15 cellular contexts compared by ENCODE assay signal in genomic region chr9:122819326-122819725, GRCh38. TPM values are rescaled to one million over a fixed set of nuclear protein-coding genes. Genes with fewer than 3 reads are reported as not detected.
DNase-seq lines count a peak whose midpoint lies in the region; ATAC-seq, FAIRE-seq and TF ChIP-seq lines count a peak whose summit lies in the region.
"Had no signal": no experiment of that assay in that cellular context is flagged by ENCODE, and none has a peak within 500 bp of the region (broad histone marks: within the 10 kb centered on the region; RNA-seq: fewer than 3 reads in every experiment).

No MANE protein-coding gene starts in this region.

- H3K9me3 ChIP-seq in A549 (no peaks in the 10 kb centered on the region), neural progenitor cell (ENCODE audit: low read depth) (no peaks in the 10 kb centered on the region), Karpas-422 (ENCODE audit: low read length) (no peaks in the 10 kb centered on the region)
- H3K9me3 ChIP-seq in naive thymus-derived CD4-positive, alpha-beta T cell (ENCODE audit: control insufficient read depth in 2 of 3, low read length in 3 of 3), result no peaks in the 10 kb centered on the region
- H3K9me3 ChIP-seq: body of pancreas had no signal

- H3K4me1 ChIP-seq in A549, result peaks cover 18% of the 10 kb centered on the region; the same call in 2 of the 3 replicates
- peaks cover 12 to 18% of the 10 kb centered on the region in 2 donors for H3K4me1 ChIP-seq in naive thymus-derived CD4-positive, alpha-beta T cell (ENCODE audit: control insufficient read depth in 2 of 2, insufficient read depth in 2 of 2, low read length in 2 of 2)
- H3K4me1 ChIP-seq in neural progenitor cell, result no peaks in the 10 kb centered on the region
- peaks cover 38% of the 10 kb centered on the region for H3K4me1 ChIP-seq in Karpas-422 (ENCODE audit: low read length)

- H3K4me3 ChIP-seq in A549 (no peak overlapping the region), neural progenitor cell (no peak overlapping the region), Karpas-422 (ENCODE audit: low read length) (no peak overlapping the region)
- H3K4me3 ChIP-seq in naive thymus-derived CD4-positive, alpha-beta T cell (ENCODE audit: low read length), result no peak overlapping the region
- H3K4me3 ChIP-seq: body of pancreas had no signal

- H3K4me3 Mint-ChIP-seq in naive thymus-derived CD4-positive, alpha-beta T cell, result no peak overlapping the region
- no peak overlapping the region for H3K4me3 Mint-ChIP-seq in activated naive CD8-positive, alpha-beta T cell treated with anti-CD3 and anti-CD28 coated beads for 36 hours
- no peak overlapping the region for H3K4me3 Mint-ChIP-seq in neural progenitor cell
- H3K4me3 Mint-ChIP-seq: natural killer cell had no signal

- TF ChIP-seq POLR2A in A549 (IDR thresholded peaks at IDR 0.05; ENCODE audit: low read length), result no peak
- no peak for TF ChIP-seq POLR2A in H54 (IDR thresholded peaks at IDR 0.05; ENCODE audit: low read depth, low read length)

- peak overlapping the region; percentile 7 to 74 (median 43) for H3K27ac Mint-ChIP-seq in naive thymus-derived CD4-positive, alpha-beta T cell
- no peak overlapping the region for H3K27ac Mint-ChIP-seq in activated naive CD8-positive, alpha-beta T cell treated with anti-CD3 and anti-CD28 coated beads for 36 hours
- H3K27ac Mint-ChIP-seq in neural progenitor cell, result no peak overlapping the region

- WGBS in A549 (ENCODE audit: missing lambda C conversion rate), result 38% methylated on average over 3 of the region's 3 CpGs

- TF ChIP-seq EP300 in A549 (IDR thresholded peaks at IDR 0.05), result no peak

- H3K79me2 ChIP-seq in neural progenitor cell (ENCODE audit: low read depth) (peaks cover 11% of the 10 kb centered on the region), Karpas-422 (ENCODE audit: low read length) (peaks cover 35% of the 10 kb centered on the region)

- peaks cover 2 to 27% (median 10%) of the 10 kb centered on the region in 5 donors for H3K36me3 Mint-ChIP-seq in naive thymus-derived CD4-positive, alpha-beta T cell
- H3K36me3 Mint-ChIP-seq in activated naive CD8-positive, alpha-beta T cell treated with anti-CD3 and anti-CD28 coated beads for 36 hours, result peaks cover 23% of the 10 kb centered on the region
- H3K36me3 Mint-ChIP-seq in neural progenitor cell, result peaks cover 25% of the 10 kb centered on the region
- H3K36me3 Mint-ChIP-seq: natural killer cell had no signal

- no peaks in the 10 kb centered on the region for H3K27me3 Mint-ChIP-seq in naive thymus-derived CD4-positive, alpha-beta T cell
- no peaks in the 10 kb centered on the region for H3K27me3 Mint-ChIP-seq in activated naive CD8-positive, alpha-beta T cell treated with anti-CD3 and anti-CD28 coated beads for 36 hours
- no peaks in the 10 kb centered on the region for H3K27me3 Mint-ChIP-seq in neural progenitor cell (ENCODE audit: insufficient read depth, low read depth)

- H3K27me3 ChIP-seq in naive thymus-derived CD4-positive, alpha-beta T cell (ENCODE audit: control insufficient read depth in 2 of 2, insufficient read depth in 2 of 2, low read length in 2 of 2), result no peaks in the 10 kb centered on the region
- H3K27me3 ChIP-seq in neural progenitor cell, result no peaks in the 10 kb centered on the region
- no peaks in the 10 kb centered on the region for H3K27me3 ChIP-seq in Karpas-422 (ENCODE audit: low read length)
- H3K27me3 ChIP-seq: body of pancreas had no signal

- FAIRE-seq in A549 (lab: Jason Lieb, UNC) (no peak), H54 (lab: Jason Lieb, UNC) (peak; percentile 66)
- FAIRE-seq: GM18507 had no signal

- TF ChIP-seq CTCF in A549 (IDR thresholded peaks at IDR 0.05) (no peak), neural progenitor cell (IDR thresholded peaks at IDR 0.05) (no peak)

- no peak for TF ChIP-seq RAD21 in A549 (conservative IDR thresholded peaks at IDR 0.05 in 1 of 2, IDR thresholded peaks at IDR 0.05 in 1 of 2)

- no peak overlapping the region for H2AFZ ChIP-seq in neural progenitor cell (replicated peaks)
- no peak overlapping the region for H2AFZ ChIP-seq in Karpas-422 (ENCODE audit: low read length)

- DNase-seq in A549 (ENCODE audit: low read depth in 1 of 2, low spot score in 1 of 2) (no peak), H54 (ENCODE audit: insufficient read length, low spot score) (no peak), dermis blood vessel endothelial cell (peak; percentile 89), neural progenitor cell (ENCODE audit: low spot score) (no peak), Karpas-422 (no peak), SIG-M5 treated with dmso at 0.1 percent for 504 hours (lab: John Stamatoyannopoulos, UW; ENCODE audit: unreplicated experiment) (no peak)
- no peak for DNase-seq in naive thymus-derived CD4-positive, alpha-beta T cell
- no peak for DNase-seq in activated naive CD8-positive, alpha-beta T cell treated with anti-CD3 and anti-CD28 coated beads for 36 hours
- DNase-seq: body of pancreas, natural killer cell, NCI-H345, small intestine had no signal

- no peaks in the 10 kb centered on the region for H3F3A ChIP-seq in neural progenitor cell (ENCODE audit: low read depth)

- ATAC-seq in A549, result peak in 1 of 2 experiments; percentile 70; a peak in 3 of 6 replicates
- no peak for ATAC-seq in naive thymus-derived CD4-positive, alpha-beta T cell
- ATAC-seq: body of pancreas, natural killer cell, Panc1 had no signal

- H3K9me3 Mint-ChIP-seq in naive thymus-derived CD4-positive, alpha-beta T cell, result no peaks in the 10 kb centered on the region
- no peaks in the 10 kb centered on the region for H3K9me3 Mint-ChIP-seq in activated naive CD8-positive, alpha-beta T cell treated with anti-CD3 and anti-CD28 coated beads for 36 hours
- no peaks in the 10 kb centered on the region for H3K9me3 Mint-ChIP-seq in neural progenitor cell
- H3K9me3 Mint-ChIP-seq: natural killer cell had no signal

- H4K20me1 ChIP-seq in neural progenitor cell (ENCODE audit: low read depth) (peaks cover 39% of the 10 kb centered on the region), Karpas-422 (ENCODE audit: insufficient read depth, low read depth, low read length) (peaks cover 11% of the 10 kb centered on the region; the same call in 1 of the 2 replicates)

- H3K27ac ChIP-seq in A549, result no peak overlapping the region
- no peak overlapping the region for H3K27ac ChIP-seq in naive thymus-derived CD4-positive, alpha-beta T cell (ENCODE audit: low read depth, low read length)
- no peak overlapping the region for H3K27ac ChIP-seq in neural progenitor cell
- H3K27ac ChIP-seq in Karpas-422 (ENCODE audit: low read length), result no peak overlapping the region
- H3K27ac ChIP-seq: body of pancreas had no signal

- H3K9ac ChIP-seq in neural progenitor cell (no peak overlapping the region), Karpas-422 (ENCODE audit: low read length) (no peak overlapping the region)

- POLR2A ChIA-PET in A549 (lab: Yijun Ruan, JAX), result no interaction called here
- POLR2A ChIA-PET in naive thymus-derived CD4-positive, alpha-beta T cell (lab: Charles Lee), result interaction anchor here (1.9 to 7.4 kb wide), 2 partner anchors 8 to 16 kb away, joined by 10 to 50 read pairs; partner anchors contain the start of gene PDCL

- intact Hi-C loops in naive thymus-derived CD4-positive, alpha-beta T cell (cut with micrococcal nuclease), result loop anchor here (10.0 kb wide), 1 partner anchor 535 kb away; the partner anchor contains the start of gene CRB2 (in 2 of the 2)

- no peaks in the 10 kb centered on the region for H3K9me2 ChIP-seq in Karpas-422 (replicated peaks; ENCODE audit: insufficient read depth, low read length)

- peaks cover 8 to 43% (median 10%) of the 10 kb centered on the region in 3 experiments for H3K36me3 ChIP-seq in naive thymus-derived CD4-positive, alpha-beta T cell (ENCODE audit: control insufficient read depth in 2 of 3, insufficient read depth in 3 of 3, low read length in 3 of 3)
- H3K36me3 ChIP-seq in neural progenitor cell (peaks cover 10% of the 10 kb centered on the region), Karpas-422 (ENCODE audit: insufficient read depth, low read length) (peaks cover 34% of the 10 kb centered on the region; the same call in 1 of the 2 replicates)

- H3K4me2 ChIP-seq in A549 (peak overlapping the region; percentile 15; the same call in 1 of the 3 replicates), neural progenitor cell (no peak overlapping the region), Karpas-422 (ENCODE audit: low read depth, low read length, poor library complexity, severe bottlenecking) (no peak overlapping the region)

- CTCF ChIA-PET in A549 (lab: Yijun Ruan, JAX), result interaction anchor here (1.0 to 3.6 kb wide), 5 partner anchors 10 to 1111 kb away, joined by 3 to 23 read pairs (median 4); no protein-coding TSS in a partner anchor
- CTCF ChIA-PET in naive thymus-derived CD4-positive, alpha-beta T cell (lab: Charles Lee), result interaction anchor here (1.4 kb wide), 1 partner anchor 10 kb away, joined by 4 read pairs; no protein-coding TSS in a partner anchor

- H3K4me1 Mint-ChIP-seq in naive thymus-derived CD4-positive, alpha-beta T cell, result peaks cover 24 to 78% (median 66%) of the 10 kb centered on the region in 7 donors
- H3K4me1 Mint-ChIP-seq in activated naive CD8-positive, alpha-beta T cell treated with anti-CD3 and anti-CD28 coated beads for 36 hours, result peaks cover 43% of the 10 kb centered on the region
- no peaks in the 10 kb centered on the region for H3K4me1 Mint-ChIP-seq in neural progenitor cell

RNA-seq across cellular contexts. Expression of gene PDCL, which starts 9.1 kb away (rescaled TPM):
- polyA plus RNA-seq in A549 (2011; rRNA removed), result 14.2 and 18.8 TPM in 2 replicates
- 9.0 and 11.4 TPM in 2 replicates for polyA plus RNA-seq in A549 (2012; cell fraction: cytosol; rRNA removed)
- polyA plus RNA-seq in A549 (2012; cell fraction: nucleus; rRNA removed), result 3.9 and 5.0 TPM in 2 replicates
- polyA plus RNA-seq in A549 (2017; fragmentation: RNase III; extraction: RNeasy Plus Mini Kit Qiagen cat#74134 plus additional on column Dnase treatment), result 21.1 to 28.1 TPM (median 25.8 TPM) in 3 replicates
- 27.1 and 30.5 TPM in 2 replicates for polyA minus RNA-seq in A549 (2011; rRNA and poly(A)+ RNA removed)
- 87.4 and 118 TPM in 2 replicates for total RNA-seq in dermis blood vessel endothelial cell
- total RNA-seq in naive thymus-derived CD4-positive, alpha-beta T cell, result 10 to 100 TPM; 13.6 to 25.8 (median 18.1) TPM
- polyA plus RNA-seq in naive thymus-derived CD4-positive, alpha-beta T cell, result 10 to 100 TPM in 1 of 2 donors, 1 to 10 TPM in 1; 8.8 to 10.5 TPM
- 10 to 100 TPM; 20.5 to 21.4 TPM for total RNA-seq in activated naive CD8-positive, alpha-beta T cell treated with anti-CD3 and anti-CD28 coated beads for 36 hours
- 43.4 and 55.2 TPM in 2 replicates for total RNA-seq in neural progenitor cell (ENCODE audit: low replicate concordance)
- total RNA-seq in Karpas-422 (2014; rRNA removed; shearing (Covaris generic); ENCODE audit: low replicate concordance), result 10.0 and 15.1 TPM in 2 replicates

RNA-seq across cellular contexts. Expression of gene OR1K1, which starts 19.4 kb away (rescaled TPM):
- polyA plus RNA-seq in A549 (2011; rRNA removed) (not detected in 2 replicates), A549 (2017; fragmentation: RNase III; extraction: RNeasy Plus Mini Kit Qiagen cat#74134 plus additional on column Dnase treatment) (not detected in 3 replicates)
- not detected in 2 replicates for polyA plus RNA-seq in A549 (2012; cell fraction: cytosol; rRNA removed)
- not detected in 2 replicates for polyA plus RNA-seq in A549 (2012; cell fraction: nucleus; rRNA removed)
- not detected in 2 replicates for polyA minus RNA-seq in A549 (2011; rRNA and poly(A)+ RNA removed)
- total RNA-seq in dermis blood vessel endothelial cell (not detected in 2 replicates), neural progenitor cell (ENCODE audit: low replicate concordance) (not detected in 2 replicates)
- not detected for total RNA-seq in naive thymus-derived CD4-positive, alpha-beta T cell
- not detected for polyA plus RNA-seq in naive thymus-derived CD4-positive, alpha-beta T cell
- not detected for total RNA-seq in activated naive CD8-positive, alpha-beta T cell treated with anti-CD3 and anti-CD28 coated beads for 36 hours
- not detected in 2 replicates for total RNA-seq in Karpas-422 (2014; rRNA removed; shearing (Covaris generic); ENCODE audit: low replicate concordance)
- total RNA-seq: body of pancreas, natural killer cell had no signal
- polyA plus RNA-seq: esophagus, small intestine had no signal

RNA-seq across cellular contexts. Expression of gene OR5C1, which starts 30.6 kb away (rescaled TPM):
- polyA plus RNA-seq in A549 (2011; rRNA removed), result not detected in 2 replicates
- polyA plus RNA-seq in A549 (2012; cell fraction: cytosol; rRNA removed), result not detected in 2 replicates
- not detected in 2 replicates for polyA plus RNA-seq in A549 (2012; cell fraction: nucleus; rRNA removed)
- polyA plus RNA-seq in A549 (2017; fragmentation: RNase III; extraction: RNeasy Plus Mini Kit Qiagen cat#74134 plus additional on column Dnase treatment), result not detected in 3 replicates
- not detected in 2 replicates for polyA minus RNA-seq in A549 (2011; rRNA and poly(A)+ RNA removed)
- not detected in 2 replicates for total RNA-seq in dermis blood vessel endothelial cell
- not detected for total RNA-seq in naive thymus-derived CD4-positive, alpha-beta T cell
- not detected for polyA plus RNA-seq in naive thymus-derived CD4-positive, alpha-beta T cell
- not detected for total RNA-seq in activated naive CD8-positive, alpha-beta T cell treated with anti-CD3 and anti-CD28 coated beads for 36 hours
- total RNA-seq in neural progenitor cell (ENCODE audit: low replicate concordance), result not detected in 2 replicates
- not detected in 2 replicates for total RNA-seq in Karpas-422 (2014; rRNA removed; shearing (Covaris generic); ENCODE audit: low replicate concordance)
- total RNA-seq: body of pancreas, natural killer cell had no signal
- polyA plus RNA-seq: esophagus, small intestine had no signal

Comparison
In these comparisons a context has a peak if more than half of its experiments do, and no peak if none do; other contexts are left out.
1. H3K27ac Mint-ChIP-seq: peak in naive thymus-derived CD4-positive, alpha-beta T cell (9 of 9); none in activated naive CD8-positive, alpha-beta T cell treated with anti-CD3 and anti-CD28 coated beads for 36 hours (single experiment) and neural progenitor cell (single experiment).